1 cellular context compared by ENCODE assay signal in the genomic region with DNA sequence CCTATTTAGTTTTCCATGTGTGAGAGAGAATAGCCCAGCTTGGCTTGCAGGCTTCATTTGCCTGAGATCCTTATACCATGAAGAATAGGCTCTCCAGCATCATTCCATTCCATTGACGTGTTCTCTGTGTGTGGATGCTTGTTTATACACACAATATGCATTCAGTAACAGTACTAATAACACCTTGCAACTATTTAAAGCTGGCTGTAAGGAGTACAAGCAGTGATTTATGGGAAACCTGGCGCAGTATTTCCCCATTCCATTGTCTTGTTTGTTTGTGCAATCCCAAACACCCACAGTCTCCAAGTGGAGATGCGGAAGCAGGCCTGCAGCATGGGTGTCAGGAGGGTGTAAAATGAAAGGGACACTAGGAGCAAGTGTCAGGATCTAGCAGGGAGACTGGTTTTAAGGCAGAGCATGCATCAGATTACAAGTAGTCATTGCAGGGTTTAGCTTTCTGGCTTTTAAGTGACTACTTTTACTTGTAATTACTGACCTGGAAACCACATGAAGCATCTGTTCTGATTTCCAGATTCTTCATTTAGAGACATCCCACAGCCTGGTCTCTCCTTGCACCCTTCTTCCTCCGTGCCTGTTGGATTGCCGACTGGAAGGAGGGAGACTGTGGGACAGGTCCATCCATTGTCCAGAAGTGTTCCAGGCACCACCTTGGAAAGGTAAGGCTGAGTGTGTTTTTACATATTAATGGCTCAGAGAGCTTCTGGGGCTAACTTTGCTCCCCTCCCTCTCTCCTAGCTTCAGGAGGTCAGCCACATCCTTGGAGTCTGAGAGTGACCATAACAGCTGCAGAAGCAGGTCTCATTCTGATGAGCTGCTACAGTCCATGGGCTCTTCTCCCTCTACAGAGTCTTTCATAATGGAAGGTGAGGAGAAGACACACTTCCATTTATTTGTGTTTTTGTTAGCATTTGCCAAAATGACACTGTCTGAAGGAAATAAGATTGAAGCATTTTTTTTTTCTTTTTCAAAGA.
TF ChIP-seq lines count a peak whose summit lies in the region.

No MANE protein-coding gene starts in this region.

TF ChIP-seq in HepG2, 621 proteins besides CTCF, POLR2A, EP300 and RAD21:
- TF ChIP-seq, protein P1, sequence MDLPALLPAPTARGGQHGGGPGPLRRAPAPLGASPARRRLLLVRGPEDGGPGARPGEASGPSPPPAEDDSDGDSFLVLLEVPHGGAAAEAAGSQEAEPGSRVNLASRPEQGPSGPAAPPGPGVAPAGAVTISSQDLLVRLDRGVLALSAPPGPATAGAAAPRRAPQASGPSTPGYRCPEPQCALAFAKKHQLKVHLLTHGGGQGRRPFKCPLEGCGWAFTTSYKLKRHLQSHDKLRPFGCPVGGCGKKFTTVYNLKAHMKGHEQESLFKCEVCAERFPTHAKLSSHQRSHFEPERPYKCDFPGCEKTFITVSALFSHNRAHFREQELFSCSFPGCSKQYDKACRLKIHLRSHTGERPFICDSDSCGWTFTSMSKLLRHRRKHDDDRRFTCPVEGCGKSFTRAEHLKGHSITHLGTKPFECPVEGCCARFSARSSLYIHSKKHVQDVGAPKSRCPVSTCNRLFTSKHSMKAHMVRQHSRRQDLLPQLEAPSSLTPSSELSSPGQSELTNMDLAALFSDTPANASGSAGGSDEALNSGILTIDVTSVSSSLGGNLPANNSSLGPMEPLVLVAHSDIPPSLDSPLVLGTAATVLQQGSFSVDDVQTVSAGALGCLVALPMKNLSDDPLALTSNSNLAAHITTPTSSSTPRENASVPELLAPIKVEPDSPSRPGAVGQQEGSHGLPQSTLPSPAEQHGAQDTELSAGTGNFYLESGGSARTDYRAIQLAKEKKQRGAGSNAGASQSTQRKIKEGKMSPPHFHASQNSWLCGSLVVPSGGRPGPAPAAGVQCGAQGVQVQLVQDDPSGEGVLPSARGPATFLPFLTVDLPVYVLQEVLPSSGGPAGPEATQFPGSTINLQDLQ (CRISPR knock-in tag; IDR thresholded peaks at IDR 0.05), result no peak
- TF ChIP-seq ZNF20 (CRISPR knock-in tag; IDR thresholded peaks at IDR 0.05) (no peak), ZNF792 (CRISPR knock-in tag; IDR thresholded peaks at IDR 0.05) (no peak), NFYB (CRISPR knock-in tag; IDR thresholded peaks at IDR 0.05) (no peak), KLF13 (CRISPR knock-in tag; IDR thresholded peaks at IDR 0.05) (no peak), ZNF136 (CRISPR knock-in tag; IDR thresholded peaks at IDR 0.05; ENCODE audit: low read depth) (no peak), ZNF720 (CRISPR knock-in tag; IDR thresholded peaks at IDR 0.05) (no peak), RARG (CRISPR knock-in tag; IDR thresholded peaks at IDR 0.05; ENCODE audit: low read depth) (no peak), SAP130 (CRISPR knock-in tag; IDR thresholded peaks at IDR 0.05; ENCODE audit: low read depth) (no peak), ZNF839 (CRISPR knock-in tag; IDR thresholded peaks at IDR 0.05; ENCODE audit: borderline replicate concordance) (no peak), MYC (CRISPR knock-in tag; IDR thresholded peaks at IDR 0.05; ENCODE audit: borderline replicate concordance) (no peak), NFIC (IDR thresholded peaks at IDR 0.05; ENCODE audit: low read length) (no peak), ZNF501 (CRISPR knock-in tag; IDR thresholded peaks at IDR 0.05) (no peak), U2AF1 (optimal IDR thresholded peaks at IDR 0.05; ENCODE audit: low read depth, low read length) (no peak), ATF7 (IDR thresholded peaks at IDR 0.05) (no peak), ATF7 (CRISPR knock-in tag; IDR thresholded peaks at IDR 0.05) (no peak)
- TF ChIP-seq, protein P2, sequence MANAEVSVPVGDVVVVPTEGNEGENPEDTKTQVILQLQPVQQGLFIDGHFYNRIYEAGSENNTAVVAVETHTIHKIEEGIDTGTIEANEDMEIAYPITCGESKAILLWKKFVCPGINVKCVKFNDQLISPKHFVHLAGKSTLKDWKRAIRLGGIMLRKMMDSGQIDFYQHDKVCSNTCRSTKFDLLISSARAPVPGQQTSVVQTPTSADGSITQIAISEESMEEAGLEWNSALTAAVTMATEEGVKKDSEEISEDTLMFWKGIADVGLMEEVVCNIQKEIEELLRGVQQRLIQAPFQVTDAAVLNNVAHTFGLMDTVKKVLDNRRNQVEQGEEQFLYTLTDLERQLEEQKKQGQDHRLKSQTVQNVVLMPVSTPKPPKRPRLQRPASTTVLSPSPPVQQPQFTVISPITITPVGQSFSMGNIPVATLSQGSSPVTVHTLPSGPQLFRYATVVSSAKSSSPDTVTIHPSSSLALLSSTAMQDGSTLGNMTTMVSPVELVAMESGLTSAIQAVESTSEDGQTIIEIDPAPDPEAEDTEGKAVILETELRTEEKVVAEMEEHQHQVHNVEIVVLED (CRISPR knock-in tag; IDR thresholded peaks at IDR 0.05; ENCODE audit: borderline replicate concordance), result no peak
- TF ChIP-seq, protein P3, sequence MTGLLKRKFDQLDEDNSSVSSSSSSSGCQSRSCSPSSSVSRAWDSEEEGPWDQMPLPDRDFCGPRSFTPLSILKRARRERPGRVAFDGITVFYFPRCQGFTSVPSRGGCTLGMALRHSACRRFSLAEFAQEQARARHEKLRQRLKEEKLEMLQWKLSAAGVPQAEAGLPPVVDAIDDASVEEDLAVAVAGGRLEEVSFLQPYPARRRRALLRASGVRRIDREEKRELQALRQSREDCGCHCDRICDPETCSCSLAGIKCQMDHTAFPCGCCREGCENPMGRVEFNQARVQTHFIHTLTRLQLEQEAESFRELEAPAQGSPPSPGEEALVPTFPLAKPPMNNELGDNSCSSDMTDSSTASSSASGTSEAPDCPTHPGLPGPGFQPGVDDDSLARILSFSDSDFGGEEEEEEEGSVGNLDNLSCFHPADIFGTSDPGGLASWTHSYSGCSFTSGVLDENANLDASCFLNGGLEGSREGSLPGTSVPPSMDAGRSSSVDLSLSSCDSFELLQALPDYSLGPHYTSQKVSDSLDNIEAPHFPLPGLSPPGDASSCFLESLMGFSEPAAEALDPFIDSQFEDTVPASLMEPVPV (CRISPR knock-in tag; IDR thresholded peaks at IDR 0.05), result no peak
